ENCODE assay signal across 1 cellular context in genomic region chr1:234593771-234594504, GRCh38.
TF ChIP-seq lines count a peak whose summit lies in the region.

No MANE protein-coding gene starts in this region.

TF ChIP-seq in IMR-90, 13 proteins besides CTCF, POLR2A, EP300 and RAD21:
- TF ChIP-seq NFE2L2 (IDR thresholded peaks at IDR 0.05; ENCODE audit: low read depth, low read length) (no peak), RCOR1 (IDR thresholded peaks at IDR 0.05; ENCODE audit: insufficient replicate concordance, low read length) (no peak), CEBPB (IDR thresholded peaks at IDR 0.05; ENCODE audit: low read depth, low read length) (no peak), CHD1 (IDR thresholded peaks at IDR 0.05; ENCODE audit: low read depth, low read length) (no peak), FOS (IDR thresholded peaks at IDR 0.05; ENCODE audit: low read depth, low read length) (no peak), SMC3 (IDR thresholded peaks at IDR 0.05; ENCODE audit: low read depth, low read length) (no peak), ELK1 (IDR thresholded peaks at IDR 0.05; ENCODE audit: borderline replicate concordance, low read depth, low read length) (no peak)
